In the genomic region with DNA sequence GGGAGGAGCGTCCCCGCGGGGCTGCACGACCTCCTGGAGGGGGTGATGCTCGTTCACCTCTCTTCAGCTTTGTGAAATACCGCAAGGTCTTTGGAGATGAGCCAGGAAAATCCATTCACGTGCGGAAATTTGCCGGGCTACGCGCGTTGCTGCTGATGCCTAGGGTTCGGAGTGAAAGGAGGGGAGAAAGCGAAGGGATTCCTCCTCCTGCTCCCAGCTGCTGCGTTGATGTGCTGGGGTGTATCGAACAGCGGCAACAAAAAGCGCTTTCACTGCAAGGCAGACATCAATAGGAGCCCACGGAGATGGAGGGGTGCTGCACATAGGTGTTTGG, we compare ENCODE assay signal across 7 cellular contexts. TPM values are rescaled to one million over a fixed set of nuclear protein-coding genes. Genes with fewer than 3 reads are reported as not detected.
DNase-seq lines count a peak whose midpoint lies in the region; ATAC-seq lines count a peak whose summit lies in the region.

No MANE protein-coding gene starts in this region.

- in situ Hi-C loops in KBM-7 (cut with MboI; ENCODE audit: low pct_unique_long_range_greater_than_20kb, low sequenced_read_pairs) = no loop called here

- DNase-seq in H7 (no peak), NOMO-1 treated with DMSO at 0.1 percent for 48 hours (lab: John Stamatoyannopoulos, UW; ENCODE audit: unreplicated experiment) (no peak), KBM-7 (no peak)
- no peak for DNase-seq in activated naive CD8-positive, alpha-beta T cell treated with anti-CD3 and anti-CD28 coated beads, Interleukin-2, amount 10 ng/mL, durations not matched to agents 7 days and 5 days

- ATAC-seq in activated naive CD8-positive, alpha-beta T cell treated with anti-CD3 and anti-CD28 coated beads, Interleukin-2, amount 10 ng/mL, durations not matched to agents 7 days and 5 days (ENCODE audit: low read depth) = no peak
- no peak for ATAC-seq in HG03342 (IDR thresholded peaks at IDR 0.05; ENCODE audit: unreplicated experiment)

- no peak overlapping the region for H3K9ac ChIP-seq in skeletal muscle satellite cell (ENCODE audit: low read depth, low read length)

- H3K9me3 ChIP-seq in iPS-18c (ENCODE audit: control insufficient read depth, insufficient read depth, low read length) = no peaks in the 10 kb centered on the region
- no peaks in the 10 kb centered on the region for H3K9me3 ChIP-seq in skeletal muscle satellite cell (replicated peaks; ENCODE audit: low read length)

- peaks cover 67% of the 10 kb centered on the region for H3K27me3 Mint-ChIP-seq in activated naive CD8-positive, alpha-beta T cell treated with anti-CD3 and anti-CD28 coated beads, Interleukin-2, amount 10 ng/mL, durations not matched to agents 7 days and 5 days

- no peaks in the 10 kb centered on the region for H3K9me3 Mint-ChIP-seq in activated naive CD8-positive, alpha-beta T cell treated with anti-CD3 and anti-CD28 coated beads, Interleukin-2, amount 10 ng/mL, durations not matched to agents 7 days and 5 days

- H3K36me3 Mint-ChIP-seq in activated naive CD8-positive, alpha-beta T cell treated with anti-CD3 and anti-CD28 coated beads, Interleukin-2, amount 10 ng/mL, durations not matched to agents 7 days and 5 days = no peaks in the 10 kb centered on the region

- peak overlapping the region; percentile 94 for H3K4me2 ChIP-seq in skeletal muscle satellite cell (ENCODE audit: low read length)

- peak overlapping the region; percentile 6 for H3K4me3 Mint-ChIP-seq in activated naive CD8-positive, alpha-beta T cell treated with anti-CD3 and anti-CD28 coated beads, Interleukin-2, amount 10 ng/mL, durations not matched to agents 7 days and 5 days

- H3K36me3 ChIP-seq in H7 (replicated peaks; ENCODE audit: control insufficient read depth, insufficient read depth, low read length) (no peaks in the 10 kb centered on the region), skeletal muscle satellite cell (ENCODE audit: insufficient read depth, low read length) (no peaks in the 10 kb centered on the region)

- peaks cover 8% of the 10 kb centered on the region for H3K4me1 Mint-ChIP-seq in activated naive CD8-positive, alpha-beta T cell treated with anti-CD3 and anti-CD28 coated beads, Interleukin-2, amount 10 ng/mL, durations not matched to agents 7 days and 5 days

- POLR2A ChIA-PET in activated naive CD8-positive, alpha-beta T cell treated with anti-CD3 and anti-CD28 coated beads, Interleukin-2, amount 10 ng/mL, durations not matched to agents 7 days and 5 days (lab: Charles Lee) = no interaction called here

- H3K27me3 ChIP-seq in H7 (ENCODE audit: control insufficient read depth, insufficient read depth, low read length) (peaks cover 48% of the 10 kb centered on the region), skeletal muscle satellite cell (ENCODE audit: control insufficient read depth, insufficient read depth, low read length) (peaks cover 80% of the 10 kb centered on the region)

- peaks cover 18% of the 10 kb centered on the region for H3K4me1 ChIP-seq in skeletal muscle satellite cell (ENCODE audit: control insufficient read depth, insufficient read depth, low read length)

- H3K27ac Mint-ChIP-seq in activated naive CD8-positive, alpha-beta T cell treated with anti-CD3 and anti-CD28 coated beads, Interleukin-2, amount 10 ng/mL, durations not matched to agents 7 days and 5 days = no peak overlapping the region

- H3K4me3 ChIP-seq in H7 (ENCODE audit: insufficient read depth, low read depth, low read length) = peak overlapping the region; percentile 49
- H3K4me3 ChIP-seq in iPS-18c (ENCODE audit: insufficient read depth, low read depth, low read length) = peak overlapping the region; percentile 73
- peak overlapping the region; percentile 72 for H3K4me3 ChIP-seq in skeletal muscle satellite cell (ENCODE audit: low read length)

RNA-seq across cellular contexts. Expression of a gene that starts 0.4 kb away (rescaled TPM):
- total RNA-seq in H7 (2014; rRNA removed; shearing (Covaris generic)) = 0.18 and 0.28 TPM in 2 replicates
- total RNA-seq in activated naive CD8-positive, alpha-beta T cell treated with anti-CD3 and anti-CD28 coated beads, Interleukin-2, amount 10 ng/mL, durations not matched to agents 7 days and 5 days = under 1 TPM in 1 of 2 experiments, not detected in 1; 0.06 TPM
- not detected in 2 replicates for total RNA-seq in skeletal muscle satellite cell (2012; rRNA removed)
